In genomic region chr7:518630-519428, GRCh38 we compare ENCODE assay signal across 8 cellular contexts. TPM values are rescaled to one million over a fixed set of nuclear protein-coding genes. Genes with fewer than 3 reads are reported as not detected.
A peak's percentile ranks its signal among the peaks of the same experiment; 100 is the strongest.
DNase-seq lines count a peak whose midpoint lies in the region; ATAC-seq and TF ChIP-seq lines count a peak whose summit lies in the region.

No MANE protein-coding gene starts in this region.

- TF ChIP-seq CTCF in GM10266 (IDR thresholded peaks at IDR 0.05; ENCODE audit: control insufficient read depth, insufficient read depth, low read depth, missing control alignments) (no peak), neural crest cell (conservative IDR thresholded peaks at IDR 0.05) (peak; percentile 22)

- ATAC-seq in GM18505 (IDR thresholded peaks at IDR 0.05; ENCODE audit: unreplicated experiment): no peak

- H3K4me3 Mint-ChIP-seq in activated naive CD8-positive, alpha-beta T cell: peak overlapping the region; percentile 86
- H3K4me3 Mint-ChIP-seq in neural crest cell: peak overlapping the region; percentile 83

- TF ChIP-seq POLR2A in GM18505 (IDR thresholded peaks at IDR 0.05; ENCODE audit: borderline replicate concordance, extremely low read depth, insufficient read depth, insufficient read length): no peak

- H3K27me3 Mint-ChIP-seq in activated naive CD8-positive, alpha-beta T cell: no peaks in the 10 kb centered on the region
- H3K27me3 Mint-ChIP-seq in neural crest cell (ENCODE audit: low read depth): peaks cover 77% of the 10 kb centered on the region

- peaks cover 10% of the 10 kb centered on the region for H3K4me1 Mint-ChIP-seq in activated naive CD8-positive, alpha-beta T cell (ENCODE audit: low read depth)
- peaks cover 13% of the 10 kb centered on the region for H3K4me1 Mint-ChIP-seq in neural crest cell

- no peak overlapping the region for H3K27ac Mint-ChIP-seq in activated naive CD8-positive, alpha-beta T cell
- H3K27ac Mint-ChIP-seq in neural crest cell (ENCODE audit: unreplicated experiment): no peak overlapping the region

- no peaks in the 10 kb centered on the region for H3K36me3 Mint-ChIP-seq in activated naive CD8-positive, alpha-beta T cell
- no peaks in the 10 kb centered on the region for H3K36me3 Mint-ChIP-seq in neural crest cell (ENCODE audit: low read depth)

- DNase-seq in A172 (ENCODE audit: low spot score): peak; percentile 58
- peak; percentile 83 for DNase-seq in GM10266 (ENCODE audit: extremely low spot score)
- DNase-seq in NCI-H345 (lab: John Stamatoyannopoulos, UW): peak; percentile 76
- peak; percentile 84 for DNase-seq in globus pallidus (ENCODE audit: low spot score)
- peak; percentile 46 for DNase-seq in neural crest cell (ENCODE audit: low read depth, low spot score)
- DNase-seq in ureter (ENCODE audit: low spot score): peak; percentile 85

- H3K9me3 Mint-ChIP-seq in activated naive CD8-positive, alpha-beta T cell (ENCODE audit: low read depth): no peaks in the 10 kb centered on the region
- H3K9me3 Mint-ChIP-seq in neural crest cell: no peaks in the 10 kb centered on the region

RNA-seq across cellular contexts. Expression of gene PDGFA, which starts 0.8 kb away (rescaled TPM):
- total RNA-seq in A172 (2014; rRNA removed; shearing (Covaris generic)): 39.2 and 39.9 TPM in 2 replicates
- total RNA-seq in neural crest cell (0.82 and 1.0 TPM in 2 replicates), ureter (31.5 TPM)

Comparison
In these comparisons a context has a peak if more than half of its experiments do, and no peak if none do; other contexts are left out.
1. RNA of gene PDGFA, which starts 0.8 kb away (total RNA-seq): 39.2 to 39.9 TPM in A172 and 31.5 TPM in ureter (single experiment); 0.82 to 1.0 TPM in neural crest cell; every median in the first group is over 10 times any median in the second.
2. Peak in every context shown above with its lines, with median percentiles within 50 percentile points of each other: DNase-seq.